Comparison of ENCODE assay signal across 22 cellular contexts in genomic region chr16:87709677-87710076, GRCh38.
"Had no signal": no experiment of that assay in that cellular context is flagged by ENCODE, and none has a peak within 500 bp of the region (broad histone marks: within the 10 kb centered on the region; RNA-seq: fewer than 3 reads in every experiment).

No MANE protein-coding gene starts in this region.

- H3K27ac ChIP-seq: HL-60, RWPE1, SJCRH30 had no signal

- H3K27me3 ChIP-seq: SJCRH30 had no signal

- H3K36me3 ChIP-seq: SJCRH30 had no signal

- FAIRE-seq: HTR-8/SVneo had no signal

- ATAC-seq: Panc1, PC-3, Right ventricle myocardium inferior, SK-N-SH treated with all-trans-retinoic acid at 6 μM for 48 hours had no signal

- H3K4me1 ChIP-seq: SJCRH30 had no signal

- DNase-seq: KBM-7, MV-4-11, NCI-H1048, NCI-H1105, NCI-H1417, NCI-H1436 treated with DMSO at 0.1 percent for 48 hours, NCI-H1694, NCI-H187 treated with DMSO at 0.1 percent for 48 hours, NCI-H2029 treated with DMSO at 0.1 percent for 48 hours, NCI-H2227 treated with DMSO at 0.1 percent for 48 hours, NCI-H524, NCI-H526 treated with DMSO at 0.1 percent for 48 hours, NCI-H774, PC-3, SHP77 treated with DMSO at 0.1 percent for 48 hours, SJCRH30 had no signal

- H3K9me3 ChIP-seq: SJCRH30 had no signal

- H3K4me3 ChIP-seq: SJCRH30 had no signal
